18 cellular contexts compared by ENCODE assay signal in genomic region chr22:47122441-47123000, GRCh38.
A peak's percentile ranks its signal among the peaks of the same experiment; 100 is the strongest.
DNase-seq lines count a peak whose midpoint lies in the region; ATAC-seq and TF ChIP-seq lines count a peak whose summit lies in the region.
"Had no signal": no experiment of that assay in that cellular context is flagged by ENCODE, and none has a peak within 500 bp of the region (broad histone marks: within the 10 kb centered on the region; RNA-seq: fewer than 3 reads in every experiment).

No MANE protein-coding gene starts in this region.

- H2AFZ ChIP-seq in osteoblast (ENCODE audit: low read length) = no peak overlapping the region

- H3K79me2 ChIP-seq in osteoblast (ENCODE audit: insufficient read depth, low read length) = no peaks in the 10 kb centered on the region

- 89 to 91% methylated on average over 9 of the region's 9 CpGs for WGBS in aorta, 2 donors

- H3K4me1 ChIP-seq in left ventricle myocardium inferior (no peaks in the 10 kb centered on the region), osteoblast (ENCODE audit: insufficient read depth, low read length) (no peaks in the 10 kb centered on the region), aorta (ENCODE audit: control insufficient read depth in 1 of 2, insufficient read depth in 2 of 2, low read length in 2 of 2) (no peaks in the 10 kb centered on the region), SJCRH30 (no peaks in the 10 kb centered on the region)

- DNase-seq in Right ventricle myocardium superior (peak; percentile 9), left ventricle myocardium inferior (no peak), RWPE1 (ENCODE audit: low spot score) (no peak), osteoblast (ENCODE audit: insufficient read length, low spot score, missing footprints) (peak; percentile 72), aorta (peak; percentile 20 to 33), SJCRH30 (no peak)
- DNase-seq: 8988T; Calu3; CD8-positive, alpha-beta T cell; DMS79 treated with DMSO at 0.1 percent for 48 hours; GF-D8; GOT3; H7; HFFc6 had no signal

- H4K20me1 ChIP-seq in osteoblast (ENCODE audit: insufficient read depth, low read length) = no peaks in the 10 kb centered on the region

- ATAC-seq in Right ventricle myocardium superior (ENCODE audit: poor library complexity) = no peak
- no peak for ATAC-seq in aorta (ENCODE audit: low FRiP score)
- ATAC-seq in GM19397 (IDR thresholded peaks at IDR 0.05; ENCODE audit: unreplicated experiment) = no peak
- ATAC-seq: CD8-positive, alpha-beta T cell; HCT116 had no signal

- H3K36me3 ChIP-seq in left ventricle myocardium inferior (no peaks in the 10 kb centered on the region), osteoblast (ENCODE audit: insufficient read depth, low read length) (no peaks in the 10 kb centered on the region), aorta (ENCODE audit: control insufficient read depth in 1 of 2, insufficient read depth in 2 of 2, low read length in 1 of 2) (no peaks in the 10 kb centered on the region), SJCRH30 (no peaks in the 10 kb centered on the region)
- H3K36me3 ChIP-seq: BLaER1 had no signal

- CTCF ChIA-PET in RWPE1 (lab: Yijun Ruan, JAX) = no interaction called here

- TF ChIP-seq CTCF in left ventricle myocardium inferior (IDR thresholded peaks at IDR 0.05; ENCODE audit: borderline replicate concordance) (no peak), RWPE1 (conservative IDR thresholded peaks at IDR 0.05; ENCODE audit: low read depth) (no peak), osteoblast (IDR thresholded peaks at IDR 0.05; ENCODE audit: extremely low read depth, low read depth, low read length) (no peak)

- no peaks in the 10 kb centered on the region for H3K9me3 ChIP-seq in left ventricle myocardium inferior (replicated peaks)
- no peaks in the 10 kb centered on the region for H3K9me3 ChIP-seq in osteoblast (ENCODE audit: low read depth, low read length)
- no peaks in the 10 kb centered on the region for H3K9me3 ChIP-seq in aorta (ENCODE audit: control insufficient read depth, low read length)
- H3K9me3 ChIP-seq in SJCRH30 (replicated peaks) = no peaks in the 10 kb centered on the region
- H3K9me3 ChIP-seq: BLaER1 had no signal

- POLR2A ChIA-PET in RWPE1 (lab: Yijun Ruan, JAX; ENCODE audit: low non-redundant PET) = no interaction called here

- H3K27ac ChIP-seq in left ventricle myocardium inferior (replicated peaks) = no peak overlapping the region
- peak overlapping the region; percentile 61 for H3K27ac ChIP-seq in RWPE1
- no peak overlapping the region for H3K27ac ChIP-seq in osteoblast (ENCODE audit: low read depth, low read length)
- no peak overlapping the region for H3K27ac ChIP-seq in aorta (ENCODE audit: low read depth in 1 of 2, low read length in 2 of 2)
- H3K27ac ChIP-seq in SJCRH30 = no peak overlapping the region
- H3K27ac ChIP-seq: BLaER1, HL-60 had no signal

- intact Hi-C loops in Right ventricle myocardium superior (cut with DNase I) (no loop called here), left ventricle myocardium inferior (cut with micrococcal nuclease) (no loop called here), aorta (cut with DNase I) (no loop called here)

- H3K4me2 ChIP-seq in osteoblast (ENCODE audit: insufficient read depth, low read length) = no peak overlapping the region
- H3K4me2 ChIP-seq: BLaER1 had no signal

- H3K4me3 ChIP-seq in left ventricle myocardium inferior (no peak overlapping the region), osteoblast (ENCODE audit: insufficient read depth, low read length) (no peak overlapping the region), aorta (ENCODE audit: low read length in 2 of 2) (no peak overlapping the region), SJCRH30 (no peak overlapping the region)
- H3K4me3 ChIP-seq: BLaER1 had no signal

- H3K27me3 ChIP-seq in left ventricle myocardium inferior (ENCODE audit: low read depth) (no peaks in the 10 kb centered on the region), osteoblast (ENCODE audit: insufficient read depth, low read length) (no peaks in the 10 kb centered on the region), aorta (ENCODE audit: control insufficient read depth in 1 of 2, insufficient read depth in 2 of 2, low read length in 1 of 2) (no peaks in the 10 kb centered on the region), SJCRH30 (no peaks in the 10 kb centered on the region)
- H3K27me3 ChIP-seq: BLaER1 had no signal

Comparison
In these comparisons a context has a peak if more than half of its experiments do, and no peak if none do; other contexts are left out.
1. DNase-seq: peak in Right ventricle myocardium superior (single experiment), osteoblast (single experiment) and aorta (2 of 2); none in left ventricle myocardium inferior (single experiment), RWPE1 (single experiment) and SJCRH30 (0 of 2).